14 cellular contexts compared by ENCODE assay signal in genomic region chr14:61571931-61572330, GRCh38.
"Had no signal": no experiment of that assay in that cellular context is flagged by ENCODE, and none has a peak within 500 bp of the region (broad histone marks: within the 10 kb centered on the region; RNA-seq: fewer than 3 reads in every experiment).

No MANE protein-coding gene starts in this region.

- H3K4me3 ChIP-seq: left lung, tibial artery had no signal

- H3K36me3 ChIP-seq: left lung, tibial artery had no signal

- H3K27me3 ChIP-seq: left lung, tibial artery had no signal

- H3K27ac ChIP-seq: tibial artery had no signal

- H3K9me3 ChIP-seq: left lung, tibial artery had no signal

- DNase-seq: activated CD4-positive, alpha-beta T cell treated with anti-CD3 and anti-CD28 coated beads, Interleukin-2, amount 10 ng/mL, durations not matched to agents 7 days and 5 days; activated CD4-positive, CD25-positive, alpha-beta regulatory T cell; activated effector memory CD4-positive, alpha-beta T cell treated with Interleukin-2 at 50 U/mL for 16 hours; activated T-cell treated with anti-CD3 and anti-CD28 coated beads for 4 hours; amniotic stem cell; islet precursor cell; left lung; mesendoderm; retina; T-helper 2 cell; tibial artery had no signal

- ATAC-seq: left lung; SK-N-SH treated with all-trans-retinoic acid at 6 μM for 48 hours; stimulated activated effector memory CD8-positive, alpha-beta T cell treated with anti-CD3 and anti-CD28 coated beads, Interleukin-12 subunit alpha, Interleukin-12 subunit beta, amount 100 ng/mL, for 72 hours had no signal

- FAIRE-seq: frontal cortex had no signal
